In genomic region chr12:69435644-69436043, GRCh38 we compare ENCODE assay signal across 26 cellular contexts. TPM values are rescaled to one million over a fixed set of nuclear protein-coding genes. Genes with fewer than 3 reads are reported as not detected.
DNase-seq lines count a peak whose midpoint lies in the region; ATAC-seq and TF ChIP-seq lines count a peak whose summit lies in the region.
"Had no signal": no experiment of that assay in that cellular context is flagged by ENCODE, and none has a peak within 500 bp of the region (broad histone marks: within the 10 kb centered on the region; RNA-seq: fewer than 3 reads in every experiment).

No MANE protein-coding gene starts in this region.

- ATAC-seq in natural killer cell = no peak
- ATAC-seq: foreskin keratinocyte, HCT116, left cardiac atrium, Panc1, right cardiac atrium had no signal

- intact Hi-C loops in natural killer cell (cut with micrococcal nuclease) = no loop called here
- intact Hi-C loops in activated CD4-positive, alpha-beta memory T cell treated with anti-CD3 and anti-CD28 coated beads for 36 hours (cut with micrococcal nuclease) = no loop called here

- POLR2A ChIA-PET in activated CD4-positive, alpha-beta memory T cell treated with anti-CD3 and anti-CD28 coated beads for 36 hours (lab: Charles Lee) = no interaction called here

- DNase-seq in AG09309 (ENCODE audit: low read depth) (peak; percentile 21), GM03348 (ENCODE audit: low spot score) (peak; percentile 21), astrocyte of the spinal cord (ENCODE audit: low read depth, low spot score) (peak; percentile 5), hepatic stellate cell (ENCODE audit: low spot score) (peak; percentile 12), natural killer cell (no peak), G401 (ENCODE audit: low spot score) (no peak)
- no peak for DNase-seq in activated CD4-positive, alpha-beta T cell treated with anti-CD3 and anti-CD28 coated beads for 48 hours
- DNase-seq in activated CD4-positive, alpha-beta memory T cell treated with anti-CD3 and anti-CD28 coated beads for 36 hours = no peak
- DNase-seq: ACHN; activated effector memory CD4-positive, alpha-beta T cell treated with anti-CD3 and anti-CD28 coated beads, Interleukin-2, amount 50 U/mL, for 16 hours; activated naive CD8-positive, alpha-beta T cell treated with anti-CD3 and anti-CD28 coated beads for 36 hours; activated T-cell treated with anti-CD3 and anti-CD28 coated beads for 4 hours; foreskin keratinocyte; hippocampal formation; left cardiac atrium; MV-4-11; NCI-H1436 treated with DMSO at 0.1 percent for 48 hours; NCI-H2171 treated with DMSO at 0.1 percent for 48 hours; NCI-H524 treated with DMSO at 0.1 percent for 48 hours; right cardiac atrium; stimulated activated CD4-positive, alpha-beta T cell treated with anti-CD3 and anti-CD28 coated beads, Interleukin-2, amount 100 ng/mL, for 48 hours had no signal

- H3K4me3 ChIP-seq in AG09309 (ENCODE audit: control insufficient read depth, low read depth, low read length) = no peak overlapping the region
- H3K4me3 ChIP-seq in astrocyte of the spinal cord (ENCODE audit: low read depth, low read length) = no peak overlapping the region
- H3K4me3 ChIP-seq: neural progenitor cell had no signal

- H3K9me3 Mint-ChIP-seq in natural killer cell = no peaks in the 10 kb centered on the region
- no peaks in the 10 kb centered on the region for H3K9me3 Mint-ChIP-seq in activated CD4-positive, alpha-beta memory T cell treated with anti-CD3 and anti-CD28 coated beads for 36 hours
- H3K9me3 Mint-ChIP-seq: activated naive CD8-positive, alpha-beta T cell treated with anti-CD3 and anti-CD28 coated beads for 36 hours; brain; neural progenitor cell; T-helper 2 cell treated with Interferon-gamma antibody and Interleukin-4, amounts not matched to agents 5 μg/mL and 100 μg/mL, for 36 hours had no signal

- TF ChIP-seq CTCF in AG09309 (IDR thresholded peaks at IDR 0.05; ENCODE audit: control insufficient read depth, insufficient read depth, low read depth, low read length, missing control alignments) (no peak), astrocyte of the spinal cord (IDR thresholded peaks at IDR 0.05; ENCODE audit: low read depth, low read length) (no peak), natural killer cell (IDR thresholded peaks at IDR 0.05) (no peak)

- no peaks in the 10 kb centered on the region for H3K36me3 Mint-ChIP-seq in natural killer cell
- no peaks in the 10 kb centered on the region for H3K36me3 Mint-ChIP-seq in activated CD4-positive, alpha-beta memory T cell treated with anti-CD3 and anti-CD28 coated beads for 36 hours
- H3K36me3 Mint-ChIP-seq: activated naive CD8-positive, alpha-beta T cell treated with anti-CD3 and anti-CD28 coated beads for 36 hours; brain; neural progenitor cell had no signal

- H3K27ac Mint-ChIP-seq in natural killer cell = no peak overlapping the region
- H3K27ac Mint-ChIP-seq in activated CD4-positive, alpha-beta memory T cell treated with anti-CD3 and anti-CD28 coated beads for 36 hours = no peak overlapping the region
- H3K27ac Mint-ChIP-seq: activated naive CD8-positive, alpha-beta T cell treated with anti-CD3 and anti-CD28 coated beads for 36 hours; brain; neural progenitor cell; T-helper 2 cell treated with Interferon-gamma antibody and Interleukin-4, amounts not matched to agents 5 μg/mL and 100 μg/mL, for 36 hours had no signal

- H3K4me1 Mint-ChIP-seq in natural killer cell = no peaks in the 10 kb centered on the region
- H3K4me1 Mint-ChIP-seq in activated CD4-positive, alpha-beta memory T cell treated with anti-CD3 and anti-CD28 coated beads for 36 hours (ENCODE audit: low read depth) = no peaks in the 10 kb centered on the region
- H3K4me1 Mint-ChIP-seq: activated naive CD8-positive, alpha-beta T cell treated with anti-CD3 and anti-CD28 coated beads for 36 hours; brain; neural progenitor cell had no signal

- H3K4me3 Mint-ChIP-seq in natural killer cell = no peak overlapping the region
- no peak overlapping the region for H3K4me3 Mint-ChIP-seq in activated CD4-positive, alpha-beta memory T cell treated with anti-CD3 and anti-CD28 coated beads for 36 hours
- H3K4me3 Mint-ChIP-seq: activated naive CD8-positive, alpha-beta T cell treated with anti-CD3 and anti-CD28 coated beads for 36 hours; brain; neural progenitor cell; T-helper 2 cell treated with Interferon-gamma antibody and Interleukin-4, amounts not matched to agents 5 μg/mL and 100 μg/mL, for 36 hours had no signal

- CTCF ChIA-PET in activated CD4-positive, alpha-beta memory T cell treated with anti-CD3 and anti-CD28 coated beads for 36 hours (lab: Charles Lee) = no interaction called here

- in situ Hi-C loops in astrocyte of the spinal cord (cut with HindIII; ENCODE audit: low sequenced_read_pairs) (no loop called here), G401 (cut with HindIII; ENCODE audit: low sequenced_read_pairs) (no loop called here)

- peaks cover 0 to 6% of the 10 kb centered on the region in 2 donors for H3K27me3 Mint-ChIP-seq in natural killer cell (ENCODE audit: low read depth in 2 of 2)
- no peaks in the 10 kb centered on the region for H3K27me3 Mint-ChIP-seq in activated CD4-positive, alpha-beta memory T cell treated with anti-CD3 and anti-CD28 coated beads for 36 hours
- H3K27me3 Mint-ChIP-seq: activated naive CD8-positive, alpha-beta T cell treated with anti-CD3 and anti-CD28 coated beads for 36 hours; brain had no signal

RNA-seq across cellular contexts. Expression of gene FRS2, which starts 34.5 kb away (rescaled TPM):
- total RNA-seq in natural killer cell = 10 to 100 TPM; 25.6 to 33.8 (median 28.2) TPM
- 14.2 and 20.6 TPM in 2 replicates for total RNA-seq in G401 (2014; rRNA removed; shearing (Covaris generic))
- total RNA-seq in activated CD4-positive, alpha-beta memory T cell treated with anti-CD3 and anti-CD28 coated beads for 36 hours = 1 to 10 TPM; 8.6 to 9.5 TPM

Comparison
In these comparisons a context has a peak if more than half of its experiments do, and no peak if none do; other contexts are left out.
1. DNase-seq: peak in AG09309 (single experiment), GM03348 (single experiment), astrocyte of the spinal cord (single experiment) and hepatic stellate cell (single experiment); none in natural killer cell (single experiment), activated CD4-positive, alpha-beta T cell treated with anti-CD3 and anti-CD28 coated beads for 48 hours (single experiment), G401 (single experiment) and activated CD4-positive, alpha-beta memory T cell treated with anti-CD3 and anti-CD28 coated beads for 36 hours (single experiment).